1 cellular context compared by ENCODE assay signal in the genomic region with DNA sequence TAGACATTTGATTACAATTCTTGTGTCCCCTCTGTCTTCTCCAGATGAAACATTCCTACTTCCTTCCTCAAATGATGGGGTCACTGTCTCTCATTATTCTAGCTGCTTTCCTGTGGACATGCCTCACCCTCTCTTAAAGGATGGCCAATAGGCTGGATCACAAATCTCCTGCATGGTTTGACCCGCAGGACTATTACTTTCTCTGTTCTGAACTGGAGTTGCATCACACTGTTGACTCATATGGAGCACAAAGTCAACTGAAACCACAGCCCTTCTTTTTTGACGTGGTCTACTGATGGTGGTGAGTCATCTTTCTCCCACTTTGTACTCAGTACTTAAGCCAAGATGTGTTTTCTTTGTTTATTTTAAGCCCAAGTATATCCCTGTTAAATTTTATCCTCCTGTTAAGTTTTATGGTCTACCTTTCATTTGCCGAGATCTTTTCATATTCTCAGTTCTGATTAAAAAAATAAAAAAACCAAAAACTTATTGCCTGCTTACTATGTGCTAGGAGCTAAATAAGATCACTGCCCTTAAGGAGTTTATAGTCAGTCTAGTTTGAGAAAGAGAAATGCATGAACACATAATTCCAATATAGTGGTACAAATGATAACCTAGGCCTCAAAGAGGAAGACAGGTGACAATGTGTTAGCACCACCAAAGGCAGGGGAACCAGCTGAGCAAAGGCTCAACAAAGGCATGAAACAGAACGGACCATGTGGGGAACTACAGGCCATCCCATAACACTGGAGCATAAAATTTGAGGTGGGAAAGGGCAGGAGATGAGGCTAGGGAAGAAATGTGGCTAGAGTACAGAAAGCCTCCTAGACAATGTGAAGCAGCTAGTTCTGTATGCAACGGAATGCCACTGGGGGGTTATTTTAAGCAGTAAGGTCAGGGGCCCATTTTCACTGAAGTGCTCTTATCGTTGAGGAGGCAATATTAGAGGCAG.
TF ChIP-seq lines count a peak whose summit lies in the region.

No MANE protein-coding gene starts in this region.

TF ChIP-seq in HepG2, 621 proteins besides CTCF, POLR2A, EP300 and RAD21 (continued from another document and continues in another):
- no peak for TF ChIP-seq ZNF75D (CRISPR knock-in tag; IDR thresholded peaks at IDR 0.05; ENCODE audit: borderline replicate concordance)
- peak; percentile 96; the same call in 1 of the 2 replicates for TF ChIP-seq ZFP36L1 (CRISPR knock-in tag; IDR thresholded peaks at IDR 0.05)
- TF ChIP-seq MTA1 (CRISPR knock-in tag; IDR thresholded peaks at IDR 0.05; ENCODE audit: borderline replicate concordance), result no peak
- TF ChIP-seq ONECUT2 (CRISPR knock-in tag; IDR thresholded peaks at IDR 0.05), result no peak
- TF ChIP-seq ELF3 (CRISPR knock-in tag; IDR thresholded peaks at IDR 0.05), result peak; percentile 94
- no peak for TF ChIP-seq ATRX (CRISPR knock-in tag; IDR thresholded peaks at IDR 0.05; ENCODE audit: borderline replicate concordance)
- peak; percentile 97 for TF ChIP-seq ZNF792 (CRISPR knock-in tag; IDR thresholded peaks at IDR 0.05)
- no peak for TF ChIP-seq SKI (IDR thresholded peaks at IDR 0.05; ENCODE audit: partially characterized antibody)
- TF ChIP-seq ZNF563 (CRISPR knock-in tag; IDR thresholded peaks at IDR 0.05), result no peak
- TF ChIP-seq DR1 (CRISPR knock-in tag; IDR thresholded peaks at IDR 0.05), result no peak
- no peak for TF ChIP-seq ATM (IDR thresholded peaks at IDR 0.05; ENCODE audit: borderline replicate concordance)
- peak; percentile 65; the same call in 1 of the 2 replicates for TF ChIP-seq ZNF564 (CRISPR knock-in tag; IDR thresholded peaks at IDR 0.05)
- TF ChIP-seq ZNF788 (CRISPR knock-in tag; IDR thresholded peaks at IDR 0.05; ENCODE audit: borderline replicate concordance), result peak; percentile 75; the same call in 1 of the 2 replicates
- peak; percentile 71; the same call in 1 of the 2 replicates for TF ChIP-seq ZNF12 (CRISPR knock-in tag; IDR thresholded peaks at IDR 0.05)
- TF ChIP-seq ZNF451 (CRISPR knock-in tag; IDR thresholded peaks at IDR 0.05), result no peak
- 0 out of 2 replicates have a peak, but pooled peaks have one; percentile 31 for TF ChIP-seq ZNF691 (CRISPR knock-in tag; IDR thresholded peaks at IDR 0.05; ENCODE audit: borderline replicate concordance, low read depth)
- no peak for TF ChIP-seq KLF6 (CRISPR knock-in tag; IDR thresholded peaks at IDR 0.05)
- TF ChIP-seq MNT (IDR thresholded peaks at IDR 0.05), result no peak
- no peak for TF ChIP-seq PRMT3 (CRISPR knock-in tag; IDR thresholded peaks at IDR 0.05; ENCODE audit: borderline replicate concordance, low read depth)
- no peak for TF ChIP-seq PREB (CRISPR knock-in tag; IDR thresholded peaks at IDR 0.05)
- no peak for TF ChIP-seq ZSCAN12 (CRISPR knock-in tag; IDR thresholded peaks at IDR 0.05)
- TF ChIP-seq ZNF207 (IDR thresholded peaks at IDR 0.05; ENCODE audit: borderline replicate concordance), result no peak
- no peak for TF ChIP-seq SETDB1 (CRISPR knock-in tag; IDR thresholded peaks at IDR 0.05; ENCODE audit: borderline replicate concordance)
- 0 out of 2 replicates have a peak, but pooled peaks have one; percentile 16 for TF ChIP-seq ELF1 (CRISPR knock-in tag; IDR thresholded peaks at IDR 0.05)
- TF ChIP-seq ZNF296 (CRISPR knock-in tag; conservative IDR thresholded peaks at IDR 0.05), result no peak
- no peak for TF ChIP-seq SNAI1 (CRISPR knock-in tag; IDR thresholded peaks at IDR 0.05; ENCODE audit: borderline replicate concordance)
- TF ChIP-seq CSRNP2 (CRISPR knock-in tag; conservative IDR thresholded peaks at IDR 0.05; ENCODE audit: low read depth), result no peak
- peak; percentile 68; the same call in 1 of the 2 replicates for TF ChIP-seq ZNF557 (CRISPR knock-in tag; IDR thresholded peaks at IDR 0.05)
- no peak for TF ChIP-seq MTF2 (CRISPR knock-in tag; IDR thresholded peaks at IDR 0.05; ENCODE audit: borderline replicate concordance)
- TF ChIP-seq TIGD3 (CRISPR knock-in tag; IDR thresholded peaks at IDR 0.05; ENCODE audit: borderline replicate concordance), result no peak
- TF ChIP-seq, protein P1, sequence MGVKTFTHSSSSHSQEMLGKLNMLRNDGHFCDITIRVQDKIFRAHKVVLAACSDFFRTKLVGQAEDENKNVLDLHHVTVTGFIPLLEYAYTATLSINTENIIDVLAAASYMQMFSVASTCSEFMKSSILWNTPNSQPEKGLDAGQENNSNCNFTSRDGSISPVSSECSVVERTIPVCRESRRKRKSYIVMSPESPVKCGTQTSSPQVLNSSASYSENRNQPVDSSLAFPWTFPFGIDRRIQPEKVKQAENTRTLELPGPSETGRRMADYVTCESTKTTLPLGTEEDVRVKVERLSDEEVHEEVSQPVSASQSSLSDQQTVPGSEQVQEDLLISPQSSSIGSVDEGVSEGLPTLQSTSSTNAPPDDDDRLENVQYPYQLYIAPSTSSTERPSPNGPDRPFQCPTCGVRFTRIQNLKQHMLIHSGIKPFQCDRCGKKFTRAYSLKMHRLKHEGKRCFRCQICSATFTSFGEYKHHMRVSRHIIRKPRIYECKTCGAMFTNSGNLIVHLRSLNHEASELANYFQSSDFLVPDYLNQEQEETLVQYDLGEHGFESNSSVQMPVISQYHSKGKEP (CRISPR knock-in tag; IDR thresholded peaks at IDR 0.05), result no peak
- no peak for TF ChIP-seq CCAR2 (optimal IDR thresholded peaks at IDR 0.05; ENCODE audit: low read depth, low read length)
- TF ChIP-seq ZNF614 (CRISPR knock-in tag; IDR thresholded peaks at IDR 0.05; ENCODE audit: borderline replicate concordance), result peak; percentile 99
- TF ChIP-seq GZF1 (CRISPR knock-in tag; IDR thresholded peaks at IDR 0.05), result no peak
- TF ChIP-seq ZBTB3 (CRISPR knock-in tag; IDR thresholded peaks at IDR 0.05; ENCODE audit: borderline replicate concordance, low read depth), result no peak
- TF ChIP-seq PRPF4 (IDR thresholded peaks at IDR 0.05; ENCODE audit: low read depth, low read length, poor library complexity, severe bottlenecking), result no peak
- no peak; the same call in 1 of the 2 replicates for TF ChIP-seq ZNF607 (CRISPR knock-in tag; IDR thresholded peaks at IDR 0.05; ENCODE audit: borderline replicate concordance)
- TF ChIP-seq, protein P2, sequence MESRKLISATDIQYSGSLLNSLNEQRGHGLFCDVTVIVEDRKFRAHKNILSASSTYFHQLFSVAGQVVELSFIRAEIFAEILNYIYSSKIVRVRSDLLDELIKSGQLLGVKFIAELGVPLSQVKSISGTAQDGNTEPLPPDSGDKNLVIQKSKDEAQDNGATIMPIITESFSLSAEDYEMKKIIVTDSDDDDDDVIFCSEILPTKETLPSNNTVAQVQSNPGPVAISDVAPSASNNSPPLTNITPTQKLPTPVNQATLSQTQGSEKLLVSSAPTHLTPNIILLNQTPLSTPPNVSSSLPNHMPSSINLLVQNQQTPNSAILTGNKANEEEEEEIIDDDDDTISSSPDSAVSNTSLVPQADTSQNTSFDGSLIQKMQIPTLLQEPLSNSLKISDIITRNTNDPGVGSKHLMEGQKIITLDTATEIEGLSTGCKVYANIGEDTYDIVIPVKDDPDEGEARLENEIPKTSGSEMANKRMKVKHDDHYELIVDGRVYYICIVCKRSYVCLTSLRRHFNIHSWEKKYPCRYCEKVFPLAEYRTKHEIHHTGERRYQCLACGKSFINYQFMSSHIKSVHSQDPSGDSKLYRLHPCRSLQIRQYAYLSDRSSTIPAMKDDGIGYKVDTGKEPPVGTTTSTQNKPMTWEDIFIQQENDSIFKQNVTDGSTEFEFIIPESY (CRISPR knock-in tag; IDR thresholded peaks at IDR 0.05), result peak; percentile 77; the same call in 1 of the 2 replicates
- TF ChIP-seq PCBP2 (optimal IDR thresholded peaks at IDR 0.05; ENCODE audit: low read depth, low read length, poor library complexity, severe bottlenecking), result no peak
- no peak for TF ChIP-seq SNRNP70 (IDR thresholded peaks at IDR 0.05; ENCODE audit: low read depth, low read length)
- TF ChIP-seq, protein P3, sequence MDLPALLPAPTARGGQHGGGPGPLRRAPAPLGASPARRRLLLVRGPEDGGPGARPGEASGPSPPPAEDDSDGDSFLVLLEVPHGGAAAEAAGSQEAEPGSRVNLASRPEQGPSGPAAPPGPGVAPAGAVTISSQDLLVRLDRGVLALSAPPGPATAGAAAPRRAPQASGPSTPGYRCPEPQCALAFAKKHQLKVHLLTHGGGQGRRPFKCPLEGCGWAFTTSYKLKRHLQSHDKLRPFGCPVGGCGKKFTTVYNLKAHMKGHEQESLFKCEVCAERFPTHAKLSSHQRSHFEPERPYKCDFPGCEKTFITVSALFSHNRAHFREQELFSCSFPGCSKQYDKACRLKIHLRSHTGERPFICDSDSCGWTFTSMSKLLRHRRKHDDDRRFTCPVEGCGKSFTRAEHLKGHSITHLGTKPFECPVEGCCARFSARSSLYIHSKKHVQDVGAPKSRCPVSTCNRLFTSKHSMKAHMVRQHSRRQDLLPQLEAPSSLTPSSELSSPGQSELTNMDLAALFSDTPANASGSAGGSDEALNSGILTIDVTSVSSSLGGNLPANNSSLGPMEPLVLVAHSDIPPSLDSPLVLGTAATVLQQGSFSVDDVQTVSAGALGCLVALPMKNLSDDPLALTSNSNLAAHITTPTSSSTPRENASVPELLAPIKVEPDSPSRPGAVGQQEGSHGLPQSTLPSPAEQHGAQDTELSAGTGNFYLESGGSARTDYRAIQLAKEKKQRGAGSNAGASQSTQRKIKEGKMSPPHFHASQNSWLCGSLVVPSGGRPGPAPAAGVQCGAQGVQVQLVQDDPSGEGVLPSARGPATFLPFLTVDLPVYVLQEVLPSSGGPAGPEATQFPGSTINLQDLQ (CRISPR knock-in tag; IDR thresholded peaks at IDR 0.05), result no peak
- TF ChIP-seq MIXL1 (CRISPR knock-in tag; IDR thresholded peaks at IDR 0.05), result peak; percentile 94
- no peak for TF ChIP-seq CSRNP1 (CRISPR knock-in tag; IDR thresholded peaks at IDR 0.05)
- peak; percentile 40; the same call in 1 of the 2 replicates for TF ChIP-seq WIZ (CRISPR knock-in tag; IDR thresholded peaks at IDR 0.05)
- peak; percentile 69; the same call in 1 of the 2 replicates for TF ChIP-seq MED13 (CRISPR knock-in tag; IDR thresholded peaks at IDR 0.05)
- no peak for TF ChIP-seq STAT5B (CRISPR knock-in tag; IDR thresholded peaks at IDR 0.05)
- TF ChIP-seq ZNF674 (CRISPR knock-in tag; IDR thresholded peaks at IDR 0.05; ENCODE audit: low read depth), result no peak
- 0 out of 2 replicates have a peak, but pooled peaks have one; percentile 12 for TF ChIP-seq RFXANK (CRISPR knock-in tag; IDR thresholded peaks at IDR 0.05)
